In genomic region chr2:135066710-135067109, GRCh38 we compare ENCODE assay signal across 28 cellular contexts. TPM values are rescaled to one million over a fixed set of nuclear protein-coding genes. Genes with fewer than 3 reads are reported as not detected.
DNase-seq lines count a peak whose midpoint lies in the region; ATAC-seq, FAIRE-seq and TF ChIP-seq lines count a peak whose summit lies in the region.
"Had no signal": no experiment of that assay in that cellular context is flagged by ENCODE, and none has a peak within 500 bp of the region (broad histone marks: within the 10 kb centered on the region; RNA-seq: fewer than 3 reads in every experiment).

No MANE protein-coding gene starts in this region.

- H3K79me1 ChIP-seq in mesenchymal stem cell (replicated peaks; ENCODE audit: low read length, poor library complexity, severe bottlenecking): peaks cover 21% of the 10 kb centered on the region

- H3K36me3 ChIP-seq in bronchial epithelial cell (ENCODE audit: control insufficient read depth, insufficient read depth, low read length): peaks cover 2% of the 10 kb centered on the region
- peaks cover 10 to 24% of the 10 kb centered on the region in 2 experiments for H3K36me3 ChIP-seq in mesenchymal stem cell (ENCODE audit: control insufficient read depth in 1 of 2, insufficient read depth in 2 of 2, low read depth in 1 of 2, low read length in 2 of 2)

- no peak overlapping the region for H2BK5ac ChIP-seq in mesenchymal stem cell (ENCODE audit: low read depth, low read length, poor library complexity, severe bottlenecking)

- peak overlapping the region; percentile 75 for H3K9ac ChIP-seq in mesenchymal stem cell (ENCODE audit: low read length)

- H3K18ac ChIP-seq in mesenchymal stem cell (ENCODE audit: low read depth in 1 of 2, low read length in 2 of 2): no peak overlapping the region

- H3K27me3 ChIP-seq in bronchial epithelial cell (ENCODE audit: control insufficient read depth, insufficient read depth, low read length) (no peaks in the 10 kb centered on the region), mesenchymal stem cell (ENCODE audit: control insufficient read depth in 1 of 2, insufficient read depth in 1 of 2, low read length in 2 of 2) (no peaks in the 10 kb centered on the region)
- H3K27me3 ChIP-seq: heart right ventricle, left lung, suprapubic skin had no signal

- no peak overlapping the region for H3K4me3 ChIP-seq in AG10803 (ENCODE audit: low read length)
- no peak overlapping the region for H3K4me3 ChIP-seq in bronchial epithelial cell (ENCODE audit: low read depth, low read length)
- no peak overlapping the region for H3K4me3 ChIP-seq in mesenchymal stem cell (ENCODE audit: insufficient read depth in 1 of 2, low read depth in 1 of 2, low read length in 2 of 2)
- H3K4me3 ChIP-seq: heart right ventricle, left lung, suprapubic skin had no signal

- no peak overlapping the region for H2BK12ac ChIP-seq in mesenchymal stem cell (ENCODE audit: low read length in 2 of 2)

- H3K14ac ChIP-seq in mesenchymal stem cell (ENCODE audit: low read length in 2 of 2): no peak overlapping the region

- H3K23ac ChIP-seq in mesenchymal stem cell (ENCODE audit: low read length in 2 of 2): no peak overlapping the region

- no peak overlapping the region for H3K27ac ChIP-seq in mesenchymal stem cell (ENCODE audit: low read length, poor library complexity, severe bottlenecking)
- H3K27ac ChIP-seq: heart right ventricle, left lung, suprapubic skin had no signal

- peaks cover 4% of the 10 kb centered on the region for H3K9me3 ChIP-seq in mesenchymal stem cell (ENCODE audit: control insufficient read depth, low read length)
- H3K9me3 ChIP-seq: suprapubic skin had no signal

- WGBS in mesenchymal stem cell: no CpG with 5 or more reads among the region's 1 CpG

- DNase-seq in AG10803 (ENCODE audit: low read depth): peak; percentile 30
- DNase-seq in HCEC 1CT: peak; percentile 18
- peak; percentile 57 for DNase-seq in bronchial epithelial cell (ENCODE audit: low read depth)
- DNase-seq in mesenchymal stem cell: no peak
- no peak for DNase-seq in NCI-H510A (lab: John Stamatoyannopoulos, UW)
- DNase-seq: activated CD4-positive, alpha-beta T cell treated with anti-CD3 and anti-CD28 coated beads, Interleukin-2, amount 10 ng/mL, durations not matched to agents 7 days and 5 days; activated naive CD4-positive, alpha-beta T cell treated with anti-CD3 and anti-CD28 coated beads, Interleukin-2, amount 50 U/mL, for 16 hours; anterior cingulate cortex; caudate nucleus; CD4-positive, CD25-positive, alpha-beta regulatory T cell; heart right ventricle; left lung; naive thymus-derived CD8-positive, alpha-beta T cell; NCI-H526 treated with DMSO at 0.1 percent for 48 hours; occipital lobe; RPMI8226; stimulated activated CD4-positive, alpha-beta T cell treated with anti-CD3 and anti-CD28 coated beads, Interleukin-4, amount 100 ng/mL, for 1 hour had no signal

- no peak overlapping the region for H4K8ac ChIP-seq in mesenchymal stem cell (ENCODE audit: low read length)

- H2BK15ac ChIP-seq in mesenchymal stem cell (ENCODE audit: low read depth, poor library complexity, severe bottlenecking): no peak overlapping the region

- H4K91ac ChIP-seq in mesenchymal stem cell (ENCODE audit: low read length): no peak overlapping the region

- H2AK5ac ChIP-seq in mesenchymal stem cell (ENCODE audit: low read length, severe bottlenecking): no peak overlapping the region

- no peaks in the 10 kb centered on the region for H3K4me1 ChIP-seq in mesenchymal stem cell (ENCODE audit: control insufficient read depth, insufficient read depth, low read depth, low read length)
- H3K4me1 ChIP-seq: left lung, suprapubic skin had no signal

- H2AFZ ChIP-seq in mesenchymal stem cell (ENCODE audit: low read depth, low read length): no peak overlapping the region

- no peak overlapping the region for H2BK120ac ChIP-seq in mesenchymal stem cell (ENCODE audit: low read depth, low read length)

- no peak overlapping the region for H3K4ac ChIP-seq in mesenchymal stem cell (ENCODE audit: low read depth in 1 of 2, low read length in 2 of 2)

- H3K4me2 ChIP-seq in mesenchymal stem cell (ENCODE audit: low read length, poor library complexity, severe bottlenecking): no peak overlapping the region

- TF ChIP-seq CTCF in AG10803 (conservative IDR thresholded peaks at IDR 0.05; ENCODE audit: low read length) (no peak), bronchial epithelial cell (IDR thresholded peaks at IDR 0.05; ENCODE audit: insufficient read depth, low read length, severe bottlenecking) (no peak)

- no peak for ATAC-seq in GM19467 (IDR thresholded peaks at IDR 0.05; ENCODE audit: unreplicated experiment)
- no peak for ATAC-seq in HG03025 (IDR thresholded peaks at IDR 0.05; ENCODE audit: low FRiP score, unreplicated experiment)
- ATAC-seq: heart right ventricle; left lung; naive thymus-derived CD8-positive, alpha-beta T cell; stimulated activated memory B cell treated with anti-CD40 and anti-IgM and Interleukin-4, amounts not matched to agents 10 μg/mL and 1 μg/mL and 100 μg/mL, for 72 hours had no signal

- no peak for FAIRE-seq in bronchial epithelial cell (lab: Jason Lieb, UNC)
- FAIRE-seq: endothelial cell of umbilical vein, H1 had no signal

RNA-seq across cellular contexts. Expression of gene RAB3GAP1, which starts 14.6 kb away (rescaled TPM):
- 120 and 129 TPM in 2 replicates for total RNA-seq in bronchial epithelial cell
- polyA plus RNA-seq in mesenchymal stem cell (2013, experiment 1 of 2): 27.8 TPM
- polyA plus RNA-seq in mesenchymal stem cell (2013, experiment 2 of 2): 29.0 TPM

RNA-seq across cellular contexts. Expression of gene MAP3K19, which starts 19.5 kb away (rescaled TPM):
- total RNA-seq in bronchial epithelial cell: not detected in 2 replicates
- polyA plus RNA-seq in mesenchymal stem cell (2013, experiment 1 of 2): not detected
- 0.01 TPM for polyA plus RNA-seq in mesenchymal stem cell (2013, experiment 2 of 2)
- total RNA-seq: activated CD4-positive, alpha-beta T cell treated with anti-CD3 and anti-CD28 coated beads, Interleukin-2, amount 10 ng/mL, durations not matched to agents 7 days and 5 days; CD4-positive, CD25-positive, alpha-beta regulatory T cell; dermis microvascular lymphatic vessel endothelial cell; endothelial cell of umbilical vein; G401; H1; heart right ventricle; mesothelial cell of epicardium; naive thymus-derived CD8-positive, alpha-beta T cell; suprapubic skin; urinary bladder had no signal
- polyA plus RNA-seq: AG04450; CD4-positive, CD25-positive, alpha-beta regulatory T cell; endothelial cell of umbilical vein; H1; heart right ventricle; naive thymus-derived CD8-positive, alpha-beta T cell; urinary bladder had no signal

Comparison
In these comparisons a context has a peak if more than half of its experiments do, and no peak if none do; other contexts are left out.
1. DNase-seq: peak in AG10803 (single experiment), HCEC 1CT (single experiment) and bronchial epithelial cell (single experiment); none in mesenchymal stem cell (single experiment) and NCI-H510A (single experiment).